In the genomic region with DNA sequence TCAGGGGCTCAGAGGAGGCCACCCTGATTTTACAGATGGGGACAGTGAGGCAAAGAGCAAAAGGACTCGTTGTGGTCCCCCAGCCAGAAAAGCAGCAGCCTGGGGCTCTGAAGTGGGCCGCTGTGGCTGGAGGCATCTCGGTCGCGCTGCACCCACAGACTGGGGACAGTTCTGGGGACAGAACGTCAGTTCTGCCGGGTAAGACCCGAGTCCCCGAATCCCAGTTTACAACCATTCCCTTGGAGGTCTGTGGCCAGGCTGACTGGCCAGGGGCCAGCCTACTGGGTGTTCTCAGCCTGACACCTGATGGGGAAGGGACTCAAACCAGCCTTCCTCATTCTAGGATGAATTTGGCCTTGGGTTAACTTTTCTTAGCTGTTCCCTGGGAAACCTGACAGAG, we compare ENCODE assay signal across 33 cellular contexts. TPM values are rescaled to one million over a fixed set of nuclear protein-coding genes. Genes with fewer than 3 reads are reported as not detected.
"Had no signal": no experiment of that assay in that cellular context is flagged by ENCODE, and none has a peak within 500 bp of the region (broad histone marks: within the 10 kb centered on the region; RNA-seq: fewer than 3 reads in every experiment).

No MANE protein-coding gene starts in this region.

- H3K9me3 Mint-ChIP-seq: naive thymus-derived CD4-positive, alpha-beta T cell; naive thymus-derived CD8-positive, alpha-beta T cell; natural killer cell; natural killer cell treated with Interleukin-12 subunit alpha and Interleukin-12 subunit beta and Interleukin-15 and Interleukin-18, amount 100 ng/mL, for 72 hours; nephron; nephron progenitor cell; neural crest cell; neural progenitor cell had no signal

- H3K4me1 ChIP-seq: neural progenitor cell, pancreas, parathyroid adenoma, prostate gland, psoas muscle, right atrium auricular region, right lobe of liver, sigmoid colon, spleen had no signal

- ATAC-seq: naive thymus-derived CD4-positive, alpha-beta T cell; naive thymus-derived CD8-positive, alpha-beta T cell; natural killer cell; natural killer cell treated with Interleukin-12 subunit alpha and Interleukin-12 subunit beta and Interleukin-15 and Interleukin-18, amount 100 ng/mL, for 72 hours; pancreas; psoas muscle; right cardiac atrium; sciatic nerve had no signal

- H3K27me3 Mint-ChIP-seq: naive thymus-derived CD4-positive, alpha-beta T cell; naive thymus-derived CD8-positive, alpha-beta T cell; natural killer cell treated with Interleukin-12 subunit alpha and Interleukin-12 subunit beta and Interleukin-15 and Interleukin-18, amount 100 ng/mL, for 72 hours; progenitor cell of endocrine pancreas had no signal

- H3K36me3 Mint-ChIP-seq: natural killer cell had no signal

- H3K4me3 Mint-ChIP-seq: naive thymus-derived CD4-positive, alpha-beta T cell; naive thymus-derived CD8-positive, alpha-beta T cell; natural killer cell; natural killer cell treated with Interleukin-12 subunit alpha and Interleukin-12 subunit beta and Interleukin-15 and Interleukin-18, amount 100 ng/mL, for 72 hours; nephron; nephron progenitor cell; neural crest cell; neural progenitor cell had no signal

- H3K36me3 ChIP-seq: neural progenitor cell, ovary had no signal

- H3K9ac ChIP-seq: neural progenitor cell, parathyroid adenoma had no signal

- DNase-seq: naive thymus-derived CD4-positive, alpha-beta T cell; naive thymus-derived CD8-positive, alpha-beta T cell; natural killer cell; nephron progenitor cell; nucleus accumbens; ovary; psoas muscle; retina; right cardiac atrium; right lobe of liver; sigmoid colon; small intestine; spleen; stimulated activated CD4-positive, alpha-beta T cell treated with anti-CD3 and anti-CD28 coated beads, Interleukin-12 subunit alpha, Interleukin-12 subunit beta, amount 100 ng/mL, for 4 hours; stimulated activated CD4-positive, alpha-beta T cell treated with anti-CD3 and anti-CD28 coated beads, Interleukin-15, amount 100 ng/mL, for 24 hours; stimulated activated CD4-positive, alpha-beta T cell treated with anti-CD3 and anti-CD28 coated beads, Interleukin-1b, Interleukin-23, amount 100 ng/mL, for 48 hours; stimulated activated CD4-positive, alpha-beta T cell treated with anti-CD3 and anti-CD28 coated beads, Interleukin-2, amount 100 ng/mL, for 24 hours had no signal

- H3K4me3 ChIP-seq: neural progenitor cell, ovary, pancreas, prostate gland, psoas muscle, right atrium auricular region, right lobe of liver, sigmoid colon, skin epidermis, smooth muscle cell, spleen had no signal

- H3K4me2 ChIP-seq: neural progenitor cell, smooth muscle cell had no signal

- H3K27ac ChIP-seq: neural progenitor cell, neutrophil, ovary, pancreas, parathyroid adenoma, prostate gland, psoas muscle, right atrium auricular region, right lobe of liver, sigmoid colon, skin epidermis, spleen had no signal

- H3K27ac Mint-ChIP-seq: naive thymus-derived CD4-positive, alpha-beta T cell; natural killer cell; natural killer cell treated with Interleukin-12 subunit alpha and Interleukin-12 subunit beta and Interleukin-15 and Interleukin-18, amount 100 ng/mL, for 72 hours; nephron; nephron progenitor cell; neural progenitor cell; progenitor cell of endocrine pancreas had no signal

- H3K9me3 ChIP-seq: neutrophil, ovary, pancreas, prostate gland, psoas muscle, right atrium auricular region, right lobe of liver, sigmoid colon, spleen had no signal

- H3K27me3 ChIP-seq: neural progenitor cell, neutrophil, ovary, pancreas, right atrium auricular region, right lobe of liver, sigmoid colon, spleen had no signal

- H3K4me1 Mint-ChIP-seq: naive thymus-derived CD4-positive, alpha-beta T cell; natural killer cell; nephron; nephron progenitor cell; neural crest cell; neural progenitor cell had no signal

- H2AFZ ChIP-seq: neural progenitor cell, parathyroid adenoma had no signal

RNA-seq across cellular contexts. Expression of a gene that starts 33.1 kb away (rescaled TPM):
- total RNA-seq: naive thymus-derived CD8-positive, alpha-beta T cell; natural killer cell; occipital lobe; pulmonary artery endothelial cell had no signal
- polyA plus RNA-seq: naive thymus-derived CD4-positive, alpha-beta T cell; naive thymus-derived CD8-positive, alpha-beta T cell; neural cell had no signal
